14 cellular contexts compared by ENCODE assay signal in genomic region chr9:36436909-36437308, GRCh38.
DNase-seq lines count a peak whose midpoint lies in the region.
"Had no signal": no experiment of that assay in that cellular context is flagged by ENCODE, and none has a peak within 500 bp of the region (broad histone marks: within the 10 kb centered on the region; RNA-seq: fewer than 3 reads in every experiment).

No MANE protein-coding gene starts in this region.

- intact Hi-C loops in posterior cingulate gyrus (cut with DNase I): no loop called here

- peak; percentile 12 for DNase-seq in DMS153 (lab: John Stamatoyannopoulos, UW)
- no peak for DNase-seq in DMS153 treated with DMSO at 0.1 percent for 48 hours (lab: John Stamatoyannopoulos, UW; ENCODE audit: unreplicated experiment)
- DNase-seq in NCI-H2196 (lab: John Stamatoyannopoulos, UW; ENCODE audit: unreplicated experiment): peak; percentile 45
- DNase-seq in globus pallidus (ENCODE audit: low spot score): peak; percentile 60
- peak in 9 of 10 donors; percentile 14 to 89 (median 37) for DNase-seq in posterior cingulate gyrus
- no peak for DNase-seq in DMS 273 treated with DMSO at 0.1 percent for 48 hours (lab: John Stamatoyannopoulos, UW)
- no peak for DNase-seq in NOMO-1 treated with DMSO at 0.1 percent for 48 hours (lab: John Stamatoyannopoulos, UW; ENCODE audit: unreplicated experiment)
- DNase-seq in activated CD8-positive, alpha-beta memory T cell treated with anti-CD3 and anti-CD28 coated beads for 24 hours: no peak
- DNase-seq: activated effector memory CD4-positive, alpha-beta T cell treated with anti-CD3 and anti-CD28 coated beads, Interleukin-2, amount 50 U/mL, for 16 hours; aorta; CD8-positive, alpha-beta T cell; effector CD8-positive, alpha-beta T cell; NCI-H187 treated with DMSO at 0.1 percent for 48 hours; stimulated activated naive CD4-positive, alpha-beta T cell treated with Interleukin-2 at 50 U/mL for 16 hours had no signal

Comparison
In these comparisons a context has a peak if more than half of its experiments do, and no peak if none do; other contexts are left out.
1. DNase-seq: peak in DMS153 (single experiment), NCI-H2196 (single experiment), globus pallidus (single experiment) and posterior cingulate gyrus (9 of 10); none in DMS153 treated with DMSO at 0.1 percent for 48 hours (single experiment), DMS 273 treated with DMSO at 0.1 percent for 48 hours (single experiment), NOMO-1 treated with DMSO at 0.1 percent for 48 hours (single experiment) and activated CD8-positive, alpha-beta memory T cell treated with anti-CD3 and anti-CD28 coated beads for 24 hours (single experiment).